25 cellular contexts compared by ENCODE assay signal in genomic region chr16:82005491-82005830, GRCh38. TPM values are rescaled to one million over a fixed set of nuclear protein-coding genes. Genes with fewer than 3 reads are reported as not detected.
"Had no signal": no experiment of that assay in that cellular context is flagged by ENCODE, and none has a peak within 500 bp of the region (broad histone marks: within the 10 kb centered on the region; RNA-seq: fewer than 3 reads in every experiment).

No MANE protein-coding gene starts in this region.

- ATAC-seq: activated CD4-positive, CD25-positive, alpha-beta regulatory T cell treated with anti-CD3 and anti-CD28 coated beads, Interleukin-2, amount 50 U/mL, for 24 hours; activated T-cell treated with anti-CD3 and anti-CD28 coated beads, Interleukin-2, amount 50 U/mL, for 72 hours; esophagus mucosa had no signal

- H3K27ac ChIP-seq: parathyroid adenoma, thyroid gland had no signal

- FAIRE-seq: frontal cortex had no signal

- H3K4me3 ChIP-seq: thyroid gland had no signal

- H3K4me1 Mint-ChIP-seq: brain, nephron progenitor cell had no signal

- H3K27ac Mint-ChIP-seq: activated CD4-positive, alpha-beta memory T cell treated with anti-CD3 and anti-CD28 coated beads, Interleukin-2, amount 10 ng/mL, durations not matched to agents 7 days and 5 days; activated CD4-positive, alpha-beta T cell treated with anti-CD3 and anti-CD28 coated beads, Interleukin-2, amount 10 ng/mL, durations not matched to agents 24 days and 14 days; activated T-cell treated with anti-CD3 and anti-CD28 coated beads, Interleukin-2, amount 50 U/mL, for 72 hours; dendritic cell treated with granulocyte-macrophage colony-stimulating factor and Interleukin-4, amounts not matched to agents 40 ng/mL and 50 ng/mL, for 4 days; nephron progenitor cell; stimulated activated naive CD8-positive, alpha-beta T cell treated with anti-CD3 and anti-CD28 coated beads, Interleukin-15, Interleukin-2, amounts not matched to agents 100 ng/mL and 50 ng/mL, for 24 hours had no signal

- H3K27me3 ChIP-seq: thyroid gland had no signal

- H2AFZ ChIP-seq: parathyroid adenoma had no signal

- H3K9ac ChIP-seq: parathyroid adenoma had no signal

- DNase-seq: activated CD4-positive, alpha-beta memory T cell treated with anti-CD3 and anti-CD28 coated beads, Interleukin-2, amount 10 ng/mL, durations not matched to agents 7 days and 5 days; activated CD4-positive, alpha-beta T cell treated with anti-CD3 and anti-CD28 coated beads, Interleukin-2, amount 10 ng/mL, durations not matched to agents 24 days and 14 days; activated effector memory CD4-positive, alpha-beta T cell treated with anti-CD3 and anti-CD28 coated beads, Interleukin-2, amount 50 U/mL, for 16 hours; activated naive CD4-positive, alpha-beta T cell treated with anti-CD3 and anti-CD28 coated beads, Interleukin-2, amount 50 U/mL, for 16 hours; activated T-cell treated with anti-CD3 and anti-CD28 coated beads, Interleukin-2, amount 50 U/mL, for 72 hours; anterior cingulate cortex; effector CD8-positive, alpha-beta T cell; hippocampal formation; kidney glomerular epithelial cell; nephron progenitor cell; nucleus accumbens; stimulated activated CD4-positive, alpha-beta T cell treated with anti-CD3 and anti-CD28 coated beads, Interleukin-12 subunit alpha, Interleukin-12 subunit beta, amount 100 ng/mL, for 4 hours; stimulated activated CD4-positive, alpha-beta T cell treated with anti-CD3 and anti-CD28 coated beads, Interleukin-4, amount 100 ng/mL, for 4 hours; substantia nigra; T-helper 2 cell; thyroid gland had no signal

- H3K4me3 Mint-ChIP-seq: activated CD4-positive, alpha-beta memory T cell treated with anti-CD3 and anti-CD28 coated beads, Interleukin-2, amount 10 ng/mL, durations not matched to agents 7 days and 5 days; activated CD4-positive, alpha-beta T cell treated with anti-CD3 and anti-CD28 coated beads, Interleukin-2, amount 10 ng/mL, durations not matched to agents 24 days and 14 days; activated T-cell treated with anti-CD3 and anti-CD28 coated beads, Interleukin-2, amount 50 U/mL, for 72 hours; brain; dendritic cell treated with granulocyte-macrophage colony-stimulating factor and Interleukin-4, amounts not matched to agents 40 ng/mL and 50 ng/mL, for 4 days; nephron progenitor cell; stimulated activated naive CD8-positive, alpha-beta T cell treated with anti-CD3 and anti-CD28 coated beads, Interleukin-15, Interleukin-2, amounts not matched to agents 100 ng/mL and 50 ng/mL, for 24 hours had no signal

- H3K79me2 ChIP-seq: parathyroid adenoma had no signal

- H3K9me3 ChIP-seq: thyroid gland had no signal

- H3K36me3 Mint-ChIP-seq: brain had no signal

- H3K27me3 Mint-ChIP-seq: activated CD4-positive, alpha-beta memory T cell treated with anti-CD3 and anti-CD28 coated beads, Interleukin-2, amount 10 ng/mL, durations not matched to agents 7 days and 5 days; activated CD4-positive, alpha-beta T cell treated with anti-CD3 and anti-CD28 coated beads, Interleukin-2, amount 10 ng/mL, durations not matched to agents 24 days and 14 days; stimulated activated naive CD8-positive, alpha-beta T cell treated with anti-CD3 and anti-CD28 coated beads, Interleukin-15, Interleukin-2, amounts not matched to agents 100 ng/mL and 50 ng/mL, for 24 hours had no signal

RNA-seq across cellular contexts. Expression of gene HSD17B2, which starts 29.6 kb away (rescaled TPM):
- total RNA-seq: activated CD4-positive, alpha-beta memory T cell treated with anti-CD3 and anti-CD28 coated beads, Interleukin-2, amount 10 ng/mL, durations not matched to agents 7 days and 5 days; activated CD4-positive, alpha-beta T cell treated with anti-CD3 and anti-CD28 coated beads, Interleukin-2, amount 10 ng/mL, durations not matched to agents 24 days and 14 days; activated T-cell treated with anti-CD3 and anti-CD28 coated beads, Interleukin-2, amount 50 U/mL, for 72 hours; cardiac septum; skeletal muscle tissue; thyroid gland had no signal
